Comparison of ENCODE assay signal across 10 cellular contexts in genomic region chr20:50304883-50305635, GRCh38.
DNase-seq lines count a peak whose midpoint lies in the region; ATAC-seq and TF ChIP-seq lines count a peak whose summit lies in the region.
"Had no signal": no experiment of that assay in that cellular context is flagged by ENCODE, and none has a peak within 500 bp of the region (broad histone marks: within the 10 kb centered on the region; RNA-seq: fewer than 3 reads in every experiment).

No MANE protein-coding gene starts in this region.

- TF ChIP-seq CTCF in BJ (IDR thresholded peaks at IDR 0.05; ENCODE audit: insufficient read depth, low read depth, low read length) (no peak), A673 (conservative IDR thresholded peaks at IDR 0.05; ENCODE audit: low read depth, low read length) (no peak)

- POLR2A ChIA-PET in BJ (lab: Charles Lee) (interaction anchor here (0.9 to 1.1 kb wide), 2 partner anchors 13 to 20 kb away, joined by 3 to 4 read pairs; no protein-coding TSS in a partner anchor), A673 (lab: Charles Lee; ENCODE audit: low non-redundant PET) (no interaction called here)

- intact Hi-C loops in left ventricle myocardium superior (cut with micrococcal nuclease), result no loop called here
- intact Hi-C loops in A673 (cut with micrococcal nuclease; ENCODE audit: unreplicated experiment), result no loop called here

- H3K4me1 ChIP-seq in rectal smooth muscle tissue (ENCODE audit: control insufficient read depth, insufficient read depth, low read length) (peaks cover 47% of the 10 kb centered on the region), A673 (ENCODE audit: insufficient read depth, low read length, poor library complexity, severe bottlenecking) (peaks cover 16% of the 10 kb centered on the region)

- peak; percentile 94 for DNase-seq in BJ (ENCODE audit: low read depth)
- peak; percentile 49 for DNase-seq in astrocyte of the hippocampus (ENCODE audit: low read depth, low spot score)
- DNase-seq in left ventricle myocardium superior, result peak; percentile 93
- DNase-seq in NCI-H69 (lab: John Stamatoyannopoulos, UW), result no peak
- DNase-seq in activated gamma-delta T cell (lab: John Stamatoyannopoulos, UW), result no peak
- DNase-seq in A673 (ENCODE audit: low spot score), result no peak
- DNase-seq: activated CD4-positive, alpha-beta T cell treated with anti-CD3 and anti-CD28 coated beads for 48 hours had no signal

- H3K4me3 ChIP-seq in BJ (ENCODE audit: low read depth, low read length) (no peak overlapping the region), rectal smooth muscle tissue (ENCODE audit: low read length) (no peak overlapping the region), A673 (ENCODE audit: low read depth, low read length, poor library complexity, severe bottlenecking) (no peak overlapping the region)

- CTCF ChIA-PET in BJ (lab: Yijun Ruan, JAX), result interaction anchor here (0.6 to 2.5 kb wide), 15 partner anchors 8 to 159 kb away, joined by 3 to 11 read pairs (median 3); no protein-coding TSS in a partner anchor
- CTCF ChIA-PET in A673 (lab: Charles Lee), result no interaction called here

- H3K27ac ChIP-seq in rectal smooth muscle tissue (ENCODE audit: low read depth, low read length) (peak overlapping the region; percentile 98), A673 (ENCODE audit: low read depth, low read length, poor library complexity, severe bottlenecking) (no peak overlapping the region)
- H3K27ac ChIP-seq: HL-60 had no signal

- H3K27me3 ChIP-seq in BJ (ENCODE audit: control insufficient read depth, insufficient read depth, low read length) (no peaks in the 10 kb centered on the region), rectal smooth muscle tissue (ENCODE audit: control insufficient read depth, insufficient read depth, low read length) (no peaks in the 10 kb centered on the region), A673 (replicated peaks; ENCODE audit: insufficient read depth, low read depth, low read length, poor library complexity) (no peaks in the 10 kb centered on the region)

- no peaks in the 10 kb centered on the region for H3K9me3 ChIP-seq in A673 (ENCODE audit: low read depth, low read length, poor library complexity, severe bottlenecking)

- no peaks in the 10 kb centered on the region for H3K36me3 ChIP-seq in BJ (ENCODE audit: control insufficient read depth, insufficient read depth, low read length)
- H3K36me3 ChIP-seq in rectal smooth muscle tissue (ENCODE audit: control insufficient read depth, insufficient read depth, low read length), result no peaks in the 10 kb centered on the region
- H3K36me3 ChIP-seq in A673 (ENCODE audit: insufficient read depth, low read length, poor library complexity, severe bottlenecking), result no peaks in the 10 kb centered on the region

- BruUV-seq in A673 (replicated peaks; lab: Mats Ljungman, UMichigan), result no TSS peak

- ATAC-seq in left ventricle myocardium superior (peak; percentile 78), GM19395 (IDR thresholded peaks at IDR 0.05; ENCODE audit: unreplicated experiment) (no peak)

- H3K9ac ChIP-seq in rectal smooth muscle tissue (ENCODE audit: low read length), result peak overlapping the region; percentile 6

Comparison
In these comparisons a context has a peak if more than half of its experiments do, and no peak if none do; other contexts are left out.
1. DNase-seq: peak in BJ (single experiment), astrocyte of the hippocampus (single experiment) and left ventricle myocardium superior (single experiment); none in NCI-H69 (single experiment), activated gamma-delta T cell (single experiment) and A673 (single experiment).